ENCODE assay signal across 8 cellular contexts in genomic region chr17:76384987-76385891, GRCh38.
DNase-seq lines count a peak whose midpoint lies in the region; ATAC-seq and TF ChIP-seq lines count a peak whose summit lies in the region.

No MANE protein-coding gene starts in this region.

- TF ChIP-seq CTCF in astrocyte of the cerebellum (IDR thresholded peaks at IDR 0.05; ENCODE audit: low read depth, low read length, missing control alignments): no peak

- H3K9ac ChIP-seq in SK-N-MC (ENCODE audit: insufficient read length): peak overlapping the region; percentile 59
- no peak overlapping the region for H3K9ac ChIP-seq in iPS-20b (ENCODE audit: low read depth, low read length)

- H3K4me3 ChIP-seq in SK-N-MC (peak overlapping the region; percentile 92), astrocyte of the cerebellum (ENCODE audit: low read depth, low read length) (peak overlapping the region; percentile 60), iPS-20b (ENCODE audit: low read length) (peak overlapping the region; percentile 74; the same call in 1 of the 2 replicates)

- H3K36me3 ChIP-seq in SK-N-MC (ENCODE audit: insufficient read depth, low read length): no peaks in the 10 kb centered on the region
- H3K36me3 ChIP-seq in iPS-20b (ENCODE audit: insufficient read depth, low read depth, low read length): no peaks in the 10 kb centered on the region

- peaks cover 17% of the 10 kb centered on the region for H3K4me1 ChIP-seq in iPS-20b (ENCODE audit: insufficient read depth, low read length)

- no peak for ATAC-seq in HG03342 (IDR thresholded peaks at IDR 0.05; ENCODE audit: unreplicated experiment)

- H3K27ac ChIP-seq in SK-N-MC (no peak overlapping the region), iPS-20b (ENCODE audit: low read length) (no peak overlapping the region)

- DNase-seq in DMS 273 (lab: John Stamatoyannopoulos, UW; ENCODE audit: unreplicated experiment) (peak; percentile 75), DMS 273 treated with DMSO at 0.1 percent for 48 hours (lab: John Stamatoyannopoulos, UW) (no peak), SK-N-MC (ENCODE audit: low read depth, low spot score) (no peak), astrocyte of the cerebellum (ENCODE audit: low read depth) (no peak), germinal center (ENCODE audit: low spot score) (no peak)
- DNase-seq in stimulated activated CD4-positive, alpha-beta T cell treated with anti-CD3 and anti-CD28 coated beads, Interleukin-12 subunit alpha, Interleukin-12 subunit beta, amount 100 ng/mL, for 4 hours: peak; percentile 48

- H3K27me3 ChIP-seq in iPS-20b (ENCODE audit: insufficient read depth, low read length): peaks cover 62% of the 10 kb centered on the region

- in situ Hi-C loops in astrocyte of the cerebellum (cut with HindIII; ENCODE audit: low sequenced_read_pairs): no loop called here

- no peaks in the 10 kb centered on the region for H3K9me3 ChIP-seq in SK-N-MC (ENCODE audit: low read depth, low read length)
- H3K9me3 ChIP-seq in iPS-20b (ENCODE audit: insufficient read depth, low read depth, low read length): no peaks in the 10 kb centered on the region

Comparison
In these comparisons a context has a peak if more than half of its experiments do, and no peak if none do; other contexts are left out.
1. DNase-seq: peak in DMS 273 (single experiment) and stimulated activated CD4-positive, alpha-beta T cell treated with anti-CD3 and anti-CD28 coated beads, Interleukin-12 subunit alpha, Interleukin-12 subunit beta, amount 100 ng/mL, for 4 hours (single experiment); none in DMS 273 treated with DMSO at 0.1 percent for 48 hours (single experiment), SK-N-MC (single experiment), astrocyte of the cerebellum (single experiment) and germinal center (single experiment).
2. Peak in every context shown above with its lines, with median percentiles within 50 percentile points of each other: H3K4me3 ChIP-seq.